8 cellular contexts compared by ENCODE assay signal in genomic region chr17:8056232-8056975, GRCh38. TPM values are rescaled to one million over a fixed set of nuclear protein-coding genes. Genes with fewer than 3 reads are reported as not detected.
A peak's percentile ranks its signal among the peaks of the same experiment; 100 is the strongest.
DNase-seq lines count a peak whose midpoint lies in the region; ATAC-seq and TF ChIP-seq lines count a peak whose summit lies in the region.

No MANE protein-coding gene starts in this region.

- no peak overlapping the region for H3T11ph ChIP-seq in H9 (ENCODE audit: low read length)

- no peak overlapping the region for H2BK5ac ChIP-seq in H9 (ENCODE audit: insufficient read length, low read length)

- no peak overlapping the region for H3K4me3 ChIP-seq in GM23338
- H3K4me3 ChIP-seq in fibroblast of pulmonary artery (replicated peaks; ENCODE audit: low read depth, low read length), result no peak overlapping the region

- H3K9me3 Mint-ChIP-seq in GM23338 (no peaks in the 10 kb centered on the region), H9 (no peaks in the 10 kb centered on the region)

- H3K27ac ChIP-seq in GM23338 (ENCODE audit: low read depth) (no peak overlapping the region), H9 (ENCODE audit: insufficient read length, low read depth, low read length) (no peak overlapping the region)

- H3K9me3 ChIP-seq in H9 (ENCODE audit: control insufficient read depth, low read depth, low read length), result no peaks in the 10 kb centered on the region

- H2BK12ac ChIP-seq in H9 (ENCODE audit: insufficient read length, low read depth, low read length), result no peak overlapping the region

- H2AFZ ChIP-seq in GM23338 (peak overlapping the region; percentile 43; the same call in 1 of the 2 replicates), H9 (ENCODE audit: low read length) (no peak overlapping the region)

- no peak overlapping the region for H3K23ac ChIP-seq in H9 (ENCODE audit: insufficient read length, low read depth, low read length)

- H3K79me2 ChIP-seq in GM23338 (replicated peaks; ENCODE audit: insufficient read depth) (no peaks in the 10 kb centered on the region), H9 (ENCODE audit: insufficient read depth, low read length) (no peaks in the 10 kb centered on the region)

- H2BK20ac ChIP-seq in H9 (ENCODE audit: low read depth, low read length, poor library complexity, severe bottlenecking), result no peak overlapping the region

- H2BK15ac ChIP-seq in H9 (ENCODE audit: low read depth, low read length), result no peak overlapping the region

- no peak overlapping the region for H3K14ac ChIP-seq in H9 (ENCODE audit: insufficient read depth, low read length)

- no peak for TF ChIP-seq CTCF in GM23338 (conservative IDR thresholded peaks at IDR 0.05; ENCODE audit: low read depth in 2 of 2)
- no peak for TF ChIP-seq CTCF in fibroblast of pulmonary artery (IDR thresholded peaks at IDR 0.05; ENCODE audit: low read length, missing control alignments)
- TF ChIP-seq CTCF in H9 (conservative IDR thresholded peaks at IDR 0.05), result no peak

- H4K20me1 ChIP-seq in GM23338 (replicated peaks; ENCODE audit: insufficient read depth), result no peaks in the 10 kb centered on the region
- no peaks in the 10 kb centered on the region for H4K20me1 ChIP-seq in H9 (ENCODE audit: control insufficient read depth, insufficient read depth, insufficient read length)

- no peak overlapping the region for H3K9ac ChIP-seq in H9 (ENCODE audit: extremely low read depth, insufficient read length, low read length)

- no peaks in the 10 kb centered on the region for H3K79me1 ChIP-seq in H9 (ENCODE audit: insufficient read depth, low read depth, low read length, poor library complexity, severe bottlenecking)

- H3K27ac Mint-ChIP-seq in GM23338 (no peak overlapping the region), H9 (no peak overlapping the region)

- no peak overlapping the region for H3K56ac ChIP-seq in H9 (ENCODE audit: insufficient read length, low read depth, low read length)

- no peak overlapping the region for H4K5ac ChIP-seq in H9 (ENCODE audit: insufficient read length, low read depth, low read length)

- no peak overlapping the region for H4K8ac ChIP-seq in H9 (replicated peaks; ENCODE audit: insufficient read length, low read depth, low read length)

- H3K18ac ChIP-seq in H9 (ENCODE audit: insufficient read length, low read depth, low read length), result no peak overlapping the region

- H3K4me1 Mint-ChIP-seq in GM23338, result peaks cover 13% of the 10 kb centered on the region
- peaks cover 12 to 14% of the 10 kb centered on the region in 2 experiments for H3K4me1 Mint-ChIP-seq in H9

- H3K27me3 Mint-ChIP-seq in GM23338 (ENCODE audit: insufficient read depth, low read depth, poor library complexity), result peaks cover 11% of the 10 kb centered on the region
- H3K27me3 Mint-ChIP-seq in H9 (ENCODE audit: low read depth), result peaks cover 56% of the 10 kb centered on the region

- no peak overlapping the region for H3K4me3 Mint-ChIP-seq in GM23338
- no peak overlapping the region for H3K4me3 Mint-ChIP-seq in H9

- H3K27me3 ChIP-seq in GM23338 (ENCODE audit: insufficient read depth) (peaks cover 37% of the 10 kb centered on the region), H9 (ENCODE audit: insufficient read depth, low read length) (no peaks in the 10 kb centered on the region)

- no peaks in the 10 kb centered on the region for H3K36me3 Mint-ChIP-seq in GM23338 (ENCODE audit: low read depth)
- H3K36me3 Mint-ChIP-seq in H9 (ENCODE audit: insufficient read depth in 1 of 3, low read depth in 3 of 3), result no peaks in the 10 kb centered on the region

- H3K4me1 ChIP-seq in GM23338 (ENCODE audit: insufficient read depth) (peaks cover 13% of the 10 kb centered on the region), H9 (ENCODE audit: insufficient read depth, low read length) (no peaks in the 10 kb centered on the region)

- no peaks in the 10 kb centered on the region for H3K36me3 ChIP-seq in GM23338 (ENCODE audit: insufficient read depth)

- no peak overlapping the region for H4K91ac ChIP-seq in H9 (ENCODE audit: insufficient read length, low read depth, low read length)

- H3K23me2 ChIP-seq in H9 (ENCODE audit: insufficient read length, low read depth, low read length, poor library complexity, severe bottlenecking), result no peaks in the 10 kb centered on the region

- H3K9me2 ChIP-seq in GM23338 (ENCODE audit: insufficient read depth), result no peaks in the 10 kb centered on the region

- no peaks in the 10 kb centered on the region for H3F3A ChIP-seq in GM23338 (replicated peaks; ENCODE audit: low read depth)

- H3K4ac ChIP-seq in H9 (ENCODE audit: low read depth, low read length), result no peak overlapping the region

- no peak overlapping the region for H2BK120ac ChIP-seq in H9 (ENCODE audit: low read depth, low read length, poor library complexity, severe bottlenecking)

- H3K4me2 ChIP-seq in GM23338 (no peak overlapping the region), H9 (ENCODE audit: insufficient read depth, insufficient read length, low read length) (no peak overlapping the region)

- in situ Hi-C loops in SK-MEL-5 (cut with HindIII; ENCODE audit: low pct_unique_long_range_greater_than_20kb, low sequenced_read_pairs), result no loop called here

- no CpG with 5 or more reads among the region's 14 CpGs for WGBS in H9 (ENCODE audit: extremely low coverage, insufficient read length, low lambda C conversion rate)

- ATAC-seq in GM23338, result no peak
- no peak for ATAC-seq in GM19324 (IDR thresholded peaks at IDR 0.05; ENCODE audit: low FRiP score, unreplicated experiment)

- DNase-seq in CD1c-positive myeloid dendritic cell (ENCODE audit: extremely low spot score), result peak; percentile 90
- DNase-seq in GM23338 (ENCODE audit: low spot score), result no peak
- peak; percentile 37 for DNase-seq in SK-MEL-5 (ENCODE audit: low read depth, low spot score)
- DNase-seq in fibroblast of pulmonary artery (ENCODE audit: low read depth), result peak; percentile 91
- peak; percentile 84 for DNase-seq in pons (ENCODE audit: low spot score)
- DNase-seq in H9, result no peak
- DNase-seq in cortex of kidney (lab: John Stamatoyannopoulos, UW), result no peak

- no peak overlapping the region for H2AK5ac ChIP-seq in H9 (ENCODE audit: insufficient read length, low read length)

TF ChIP-seq in GM23338, 12 proteins besides CTCF, POLR2A, EP300 and RAD21:
- TF ChIP-seq ZNF331 (CRISPR knock-in tag; IDR thresholded peaks at IDR 0.05; ENCODE audit: low read depth), result no peak

RNA-seq across cellular contexts. Expression of gene ALOX15B, which starts 17.5 kb away (rescaled TPM):
- total RNA-seq in GM23338 (2014; rRNA removed; shearing (Covaris generic)), result 0.39 and 0.45 TPM in 2 replicates
- polyA plus RNA-seq in GM23338 (2016; fragmentation: Nextera tagmentation; extraction: Ambion mirVana), result 0.33 and 0.42 TPM in 2 replicates
- 0.16 and 0.26 TPM in 2 replicates for total RNA-seq in SK-MEL-5 (2014; rRNA removed; shearing (Covaris generic))
- 0.21 and 0.86 TPM in 2 replicates for polyA plus RNA-seq in SK-MEL-5 (2015; cell fraction: cytosol; rRNA removed)
- polyA plus RNA-seq in SK-MEL-5 (2015; cell fraction: nucleus; rRNA removed), result 1.3 TPM in 2 replicates
- total RNA-seq in H9 (2021), result 0.11 TPM in 1 of 2 replicates, not detected in the other

RNA-seq across cellular contexts. Expression of gene ALOX12B, which starts 31.1 kb away (rescaled TPM):
- 1.4 TPM in 1 of 2 replicates, not detected in the other for total RNA-seq in GM23338 (2014; rRNA removed; shearing (Covaris generic))
- polyA plus RNA-seq in GM23338 (2016; fragmentation: Nextera tagmentation; extraction: Ambion mirVana), result 0.16 and 0.30 TPM in 2 replicates
- 0.21 TPM in 1 of 2 replicates, not detected in the other for total RNA-seq in SK-MEL-5 (2014; rRNA removed; shearing (Covaris generic))
- 1.2 and 3.0 TPM in 2 replicates for polyA plus RNA-seq in SK-MEL-5 (2015; cell fraction: cytosol; rRNA removed)
- 0.19 TPM in 1 of 2 replicates, not detected in the other for polyA plus RNA-seq in SK-MEL-5 (2015; cell fraction: nucleus; rRNA removed)
- 0.86 and 1.2 TPM in 2 replicates for total RNA-seq in H9 (2021)

RNA-seq across cellular contexts. Expression of gene GUCY2D, which starts 54.0 kb away (rescaled TPM):
- total RNA-seq in GM23338 (2014; rRNA removed; shearing (Covaris generic)), result 0.07 TPM in 1 of 2 replicates, not detected in the other
- polyA plus RNA-seq in GM23338 (2016; fragmentation: Nextera tagmentation; extraction: Ambion mirVana), result 0.08 and 0.96 TPM in 2 replicates
- not detected in 2 replicates for total RNA-seq in SK-MEL-5 (2014; rRNA removed; shearing (Covaris generic))
- polyA plus RNA-seq in SK-MEL-5 (2015; cell fraction: cytosol; rRNA removed), result not detected in 2 replicates
- not detected in 2 replicates for polyA plus RNA-seq in SK-MEL-5 (2015; cell fraction: nucleus; rRNA removed)
- total RNA-seq in H9 (2021), result 0.15 and 0.35 TPM in 2 replicates

Comparison
In these comparisons a context has a peak if more than half of its experiments do, and no peak if none do; other contexts are left out.
1. DNase-seq: peak in CD1c-positive myeloid dendritic cell (single experiment), SK-MEL-5 (single experiment), fibroblast of pulmonary artery (single experiment) and pons (single experiment); none in GM23338 (single experiment), H9 (single experiment) and cortex of kidney (single experiment).